ENCODE assay signal across 12 cellular contexts in genomic region chr9:134268308-134268724, GRCh38. TPM values are rescaled to one million over a fixed set of nuclear protein-coding genes. Genes with fewer than 3 reads are reported as not detected.
A peak's percentile ranks its signal among the peaks of the same experiment; 100 is the strongest.
DNase-seq lines count a peak whose midpoint lies in the region; ATAC-seq, FAIRE-seq and TF ChIP-seq lines count a peak whose summit lies in the region.
"Had no signal": no experiment of that assay in that cellular context is flagged by ENCODE, and none has a peak within 500 bp of the region (broad histone marks: within the 10 kb centered on the region; RNA-seq: fewer than 3 reads in every experiment).

No MANE protein-coding gene starts in this region.

- no peaks in the 10 kb centered on the region for H3K36me3 Mint-ChIP-seq in activated naive CD4-positive, alpha-beta T cell treated with anti-CD3 and anti-CD28 coated beads, Interleukin-2, amount 10 ng/mL, durations not matched to agents 7 days and 5 days

- CTCF ChIA-PET in activated naive CD4-positive, alpha-beta T cell treated with anti-CD3 and anti-CD28 coated beads, Interleukin-2, amount 10 ng/mL, durations not matched to agents 7 days and 5 days (lab: Charles Lee), result interaction anchor here (1.1 kb wide), 1 partner anchor 97 kb away, joined by 4 read pairs; no protein-coding TSS in a partner anchor

- H3K27ac ChIP-seq in liver (ENCODE audit: low read depth in 1 of 2, low read length in 2 of 2), result peak overlapping the region; percentile 88 to 95

- TF ChIP-seq POLR2A in GM12892 (IDR thresholded peaks at IDR 0.05; ENCODE audit: low read depth, low read length), result no peak

- H3K4me1 ChIP-seq in liver (ENCODE audit: control insufficient read depth in 4 of 4, insufficient read depth in 4 of 4, low read length in 3 of 4), result peaks cover 14 to 87% (median 79%) of the 10 kb centered on the region in 4 donors

- no peaks in the 10 kb centered on the region for H3K4me1 Mint-ChIP-seq in activated naive CD4-positive, alpha-beta T cell treated with anti-CD3 and anti-CD28 coated beads, Interleukin-2, amount 10 ng/mL, durations not matched to agents 7 days and 5 days

- H3K9me3 ChIP-seq in liver (ENCODE audit: control insufficient read depth in 4 of 4, low read length in 3 of 4), result no peaks in the 10 kb centered on the region

- WGBS in liver, result 58% methylated on average over 16 of the region's 16 CpGs

- H3K36me3 ChIP-seq in liver (ENCODE audit: control insufficient read depth in 4 of 4, insufficient read depth in 3 of 4, low read depth in 1 of 4, low read length in 3 of 4), result no peaks in the 10 kb centered on the region

- no peak overlapping the region for H3K4me3 ChIP-seq in liver (ENCODE audit: low read depth in 1 of 3, low read length in 3 of 3)

- no peak for TF ChIP-seq CTCF in liver (IDR thresholded peaks at IDR 0.05; ENCODE audit: low read depth, low read length, missing input control)

- H3K27me3 ChIP-seq in liver (ENCODE audit: control insufficient read depth in 4 of 4, insufficient read depth in 4 of 4, low read length in 3 of 4), result no peaks in the 10 kb centered on the region

- H3K27ac Mint-ChIP-seq in activated naive CD4-positive, alpha-beta T cell treated with anti-CD3 and anti-CD28 coated beads, Interleukin-2, amount 10 ng/mL, durations not matched to agents 7 days and 5 days, result no peak overlapping the region

- H3K9me3 Mint-ChIP-seq in activated naive CD4-positive, alpha-beta T cell treated with anti-CD3 and anti-CD28 coated beads, Interleukin-2, amount 10 ng/mL, durations not matched to agents 7 days and 5 days, result no peaks in the 10 kb centered on the region

- H3K4me3 Mint-ChIP-seq in activated naive CD4-positive, alpha-beta T cell treated with anti-CD3 and anti-CD28 coated beads, Interleukin-2, amount 10 ng/mL, durations not matched to agents 7 days and 5 days, result no peak overlapping the region

- peaks cover 63% of the 10 kb centered on the region for H3K27me3 Mint-ChIP-seq in activated naive CD4-positive, alpha-beta T cell treated with anti-CD3 and anti-CD28 coated beads, Interleukin-2, amount 10 ng/mL, durations not matched to agents 7 days and 5 days

- peak; percentile 48 for FAIRE-seq in GM12892 (lab: Jason Lieb, UNC)

- DNase-seq in GM12892 (ENCODE audit: insufficient read length), result peak; percentile 71
- DNase-seq in H4 (ENCODE audit: low spot score), result peak; percentile 40
- DNase-seq in NOMO-1 (lab: John Stamatoyannopoulos, UW; ENCODE audit: unreplicated experiment in 2 of 2), result peak; percentile 85 to 92
- no peak for DNase-seq in activated naive CD4-positive, alpha-beta T cell treated with anti-CD3 and anti-CD28 coated beads, Interleukin-2, amount 10 ng/mL, durations not matched to agents 7 days and 5 days
- DNase-seq in activated CD8-positive, alpha-beta memory T cell treated with anti-CD3 and anti-CD28 coated beads, Interleukin-2, amount 50 U/mL, for 4 hours, result no peak
- no peak for DNase-seq in glomerular visceral epithelial cell (ENCODE audit: extremely low spot score)
- DNase-seq: activated naive CD4-positive, alpha-beta T cell treated with anti-CD3 and anti-CD28 coated beads, Interleukin-2, amount 50 U/mL, for 16 hours; COR-L47; NCI-H187 treated with DMSO at 0.1 percent for 48 hours; T-helper 2 cell had no signal

- ATAC-seq in GM18858 (IDR thresholded peaks at IDR 0.05; ENCODE audit: unreplicated experiment), result no peak

- H3K9ac ChIP-seq in liver (ENCODE audit: low read depth in 1 of 2, low read length in 2 of 2), result peak overlapping the region; percentile 78 to 82

- no peak for TF ChIP-seq RAD21 in liver (IDR thresholded peaks at IDR 0.05)

TF ChIP-seq in liver, 16 proteins besides CTCF, POLR2A, EP300 and RAD21:
- no peak for TF ChIP-seq YY1 (IDR thresholded peaks at IDR 0.05)
- no peak for TF ChIP-seq GABPA (IDR thresholded peaks at IDR 0.05 in 1 of 2, conservative IDR thresholded peaks at IDR 0.05 in 1 of 2)
- no peak for TF ChIP-seq ZBTB33 (IDR thresholded peaks at IDR 0.05)
- no peak for TF ChIP-seq REST (IDR thresholded peaks at IDR 0.05)
- no peak for TF ChIP-seq HNF4G (IDR thresholded peaks at IDR 0.05)
- TF ChIP-seq ATF3 (IDR thresholded peaks at IDR 0.05), result no peak
- no peak for TF ChIP-seq FOXA2 (IDR thresholded peaks at IDR 0.05)
- TF ChIP-seq FOXA1 (IDR thresholded peaks at IDR 0.05), result no peak
- TF ChIP-seq HNF4A (conservative IDR thresholded peaks at IDR 0.05), result no peak
- no peak for TF ChIP-seq RXRA (IDR thresholded peaks at IDR 0.05)
- TF ChIP-seq MAX (IDR thresholded peaks at IDR 0.05), result no peak
- TF ChIP-seq TAF1 (conservative IDR thresholded peaks at IDR 0.05), result no peak
- TF ChIP-seq JUND (IDR thresholded peaks at IDR 0.05), result no peak

RNA-seq across cellular contexts. Expression of gene RXRA, which starts 57.9 kb away (rescaled TPM):
- polyA plus RNA-seq in GM12892 (2012; ENCODE audit: missing spikeins), result 19.7 TPM
- 11.2 and 12.8 TPM in 2 replicates for total RNA-seq in H4 (2014; rRNA removed; shearing (Covaris generic))
- 100 to 1,000 TPM in 1 of 2 donors, 10 to 100 TPM in 1; 41.5 to 116 TPM for total RNA-seq in liver
- polyA plus RNA-seq in liver, result 100 to 1,000 TPM in 1 of 2 donors, 10 to 100 TPM in 1; 46.8 to 101 TPM

Comparison
In these comparisons a context has a peak if more than half of its experiments do, and no peak if none do; other contexts are left out.
1. DNase-seq: peak in GM12892 (single experiment), H4 (single experiment) and NOMO-1 (2 of 2); none in activated naive CD4-positive, alpha-beta T cell treated with anti-CD3 and anti-CD28 coated beads, Interleukin-2, amount 10 ng/mL, durations not matched to agents 7 days and 5 days (single experiment), activated CD8-positive, alpha-beta memory T cell treated with anti-CD3 and anti-CD28 coated beads, Interleukin-2, amount 50 U/mL, for 4 hours (single experiment) and glomerular visceral epithelial cell (single experiment).